24 cellular contexts compared by ENCODE assay signal in genomic region chr19:42367929-42368328, GRCh38. TPM values are rescaled to one million over a fixed set of nuclear protein-coding genes. Genes with fewer than 3 reads are reported as not detected.
"Had no signal": no experiment of that assay in that cellular context is flagged by ENCODE, and none has a peak within 500 bp of the region (broad histone marks: within the 10 kb centered on the region; RNA-seq: fewer than 3 reads in every experiment).

No MANE protein-coding gene starts in this region.

- H3K4me3 ChIP-seq: K562, SJSA1, SK-N-MC had no signal

- H3K9me3 Mint-ChIP-seq: IgD-negative memory B cell had no signal

- H3K27ac ChIP-seq: KMS-11, SJSA1, SK-N-MC had no signal

- H3K27me3 ChIP-seq: SJSA1 had no signal

- ATAC-seq: K562 had no signal

- DNase-seq: Kasumi-1, MM.1S, NCI-H1092 treated with DMSO at 0.1 percent for 48 hours, NCI-H1436, NCI-H187, NCI-H2029, NCI-H2081 treated with DMSO at 0.1 percent for 48 hours, NCI-H2171, NCI-H226, NCI-H446, NCI-H510A, NCI-H524 treated with DMSO at 0.1 percent for 48 hours, NCI-H69, NCI-H774, Right ventricle myocardium superior, RPMI8226, SIG-M5 had no signal

- H3K27me3 Mint-ChIP-seq: IgD-negative memory B cell had no signal

RNA-seq across cellular contexts. Expression of gene CNFN, which starts 22.2 kb away (rescaled TPM):
- total RNA-seq: HT1080, SJSA1 had no signal

RNA-seq across cellular contexts. Expression of gene TMEM145, which starts 54.8 kb away (rescaled TPM):
- total RNA-seq: M059J, SJSA1 had no signal
- polyA plus RNA-seq: IgD-negative memory B cell had no signal

RNA-seq across cellular contexts. Expression of gene LIPE, which starts 59.3 kb away (rescaled TPM):
- total RNA-seq: HT1080 had no signal
- polyA plus RNA-seq: K562 had no signal
